In genomic region chrX:9538544-9539045, GRCh38 we compare ENCODE assay signal across 14 cellular contexts.
DNase-seq lines count a peak whose midpoint lies in the region; ATAC-seq and TF ChIP-seq lines count a peak whose summit lies in the region.
"Had no signal": no experiment of that assay in that cellular context is flagged by ENCODE, and none has a peak within 500 bp of the region (broad histone marks: within the 10 kb centered on the region; RNA-seq: fewer than 3 reads in every experiment).

No MANE protein-coding gene starts in this region.

- H3K9ac ChIP-seq in DND-41 (ENCODE audit: low read depth, low read length) (no peak overlapping the region), OCI-LY1 (ENCODE audit: low read length) (no peak overlapping the region; the same call in 1 of the 2 replicates)

- DNase-seq in DND-41 = peak; percentile 68
- DNase-seq in NCI-H1694 (lab: John Stamatoyannopoulos, UW) = peak; percentile 36
- peak; percentile 35 to 62 (median 49) for DNase-seq in mucosa of descending colon
- DNase-seq in HEK293T (ENCODE audit: extremely low spot score) = no peak
- DNase-seq in tibial artery = no peak
- no peak for DNase-seq in GM03348 (ENCODE audit: low spot score)
- DNase-seq: activated T-cell treated with anti-CD3 and anti-CD28 coated beads, Interleukin-2, amount 50 U/mL, for 1 hour; IMR-90; kidney; PC-3; stimulated activated CD4-positive, alpha-beta T cell treated with anti-CD3 and anti-CD28 coated beads, Interleukin-4, amount 100 ng/mL, for 1 hour had no signal

- H3K9me3 ChIP-seq in DND-41 (ENCODE audit: insufficient read depth, low read length, severe bottlenecking) (no peaks in the 10 kb centered on the region), OCI-LY1 (ENCODE audit: low read length) (no peaks in the 10 kb centered on the region), mucosa of descending colon (no peaks in the 10 kb centered on the region), tibial artery (no peaks in the 10 kb centered on the region)
- H3K9me3 ChIP-seq: breast epithelium had no signal

- no peaks in the 10 kb centered on the region for H4K20me1 ChIP-seq in DND-41 (ENCODE audit: insufficient read depth, low read length)
- H4K20me1 ChIP-seq in OCI-LY1 (ENCODE audit: insufficient read depth, low read length) = no peaks in the 10 kb centered on the region

- no peaks in the 10 kb centered on the region for H3K9me2 ChIP-seq in OCI-LY1 (ENCODE audit: low read depth, low read length)

- CTCF ChIA-PET in HEK293T (lab: Yijun Ruan, JAX) = no interaction called here

- H3K27ac ChIP-seq in DND-41 (ENCODE audit: low read length) (no peak overlapping the region), OCI-LY1 (ENCODE audit: low read depth, low read length, poor library complexity, severe bottlenecking) (peak overlapping the region; percentile 79), tibial artery (no peak overlapping the region)
- H3K27ac ChIP-seq: breast epithelium had no signal

- ATAC-seq in DND-41 (ENCODE audit: insufficient read depth, low read depth) = peak; percentile 83
- ATAC-seq in mucosa of descending colon = peak; percentile 78
- no peak for ATAC-seq in esophagus mucosa
- ATAC-seq: PC-3 had no signal

- TF ChIP-seq CTCF in DND-41 (IDR thresholded peaks at IDR 0.05; ENCODE audit: borderline replicate concordance, extremely low read depth, low read length, poor library complexity, severe bottlenecking) (no peak), OCI-LY1 (IDR thresholded peaks at IDR 0.05; ENCODE audit: low read length) (no peak), mucosa of descending colon (IDR thresholded peaks at IDR 0.05) (no peak), tibial artery (IDR thresholded peaks at IDR 0.05) (no peak)

- H3K36me3 ChIP-seq in DND-41 (ENCODE audit: insufficient read depth, low read length) (no peaks in the 10 kb centered on the region), OCI-LY1 (ENCODE audit: insufficient read depth, low read length) (peaks cover 13% of the 10 kb centered on the region), mucosa of descending colon (ENCODE audit: low read depth) (no peaks in the 10 kb centered on the region), tibial artery (no peaks in the 10 kb centered on the region)
- H3K36me3 ChIP-seq: breast epithelium had no signal

- no peaks in the 10 kb centered on the region for H3K79me2 ChIP-seq in DND-41 (ENCODE audit: insufficient read depth, low read length)
- H3K79me2 ChIP-seq in OCI-LY1 (ENCODE audit: insufficient read depth, low read length) = 0 out of 2 replicates have a peak, but pooled peaks cover 4% of the 10 kb centered on the region

- intact Hi-C loops in mucosa of descending colon (cut with DNase I, micrococcal nuclease) (no loop called here), tibial artery (cut with DNase I; ENCODE audit: low total_unique reads) (no loop called here)

- H3K4me1 ChIP-seq in DND-41 (ENCODE audit: insufficient read depth, low read length) = no peaks in the 10 kb centered on the region
- H3K4me1 ChIP-seq in OCI-LY1 (ENCODE audit: insufficient read depth, low read length, severe bottlenecking) = peaks cover 56% of the 10 kb centered on the region
- no peaks in the 10 kb centered on the region for H3K4me1 ChIP-seq in mucosa of descending colon (ENCODE audit: low read depth)
- H3K4me1 ChIP-seq in tibial artery = peaks cover 0 to 24% (median 8%) of the 10 kb centered on the region in 4 donors
- H3K4me1 ChIP-seq: breast epithelium had no signal

- POLR2A ChIA-PET in HEK293T (lab: Yijun Ruan, JAX) = no interaction called here

- H3K4me3 ChIP-seq in DND-41 (ENCODE audit: low read depth in 1 of 2, low read length in 2 of 2) (no peak overlapping the region), OCI-LY1 (ENCODE audit: low read depth, low read length, poor library complexity, severe bottlenecking) (peak overlapping the region; percentile 25), mucosa of descending colon (no peak overlapping the region), tibial artery (no peak overlapping the region)
- H3K4me3 ChIP-seq: breast epithelium had no signal

- H3K27me3 ChIP-seq in DND-41 (ENCODE audit: insufficient read depth, low read length, poor library complexity) = no peaks in the 10 kb centered on the region
- H3K27me3 ChIP-seq in OCI-LY1 (ENCODE audit: insufficient read depth, low read length) = no peaks in the 10 kb centered on the region
- no peaks in the 10 kb centered on the region for H3K27me3 ChIP-seq in tibial artery
- H3K27me3 ChIP-seq: breast epithelium had no signal

- H3F3A ChIP-seq in OCI-LY1 (ENCODE audit: insufficient read depth, low read length) = no peaks in the 10 kb centered on the region

- H3K4me2 ChIP-seq in DND-41 (ENCODE audit: insufficient read depth, low read length) (no peak overlapping the region), OCI-LY1 (ENCODE audit: low read length) (peak overlapping the region; percentile 48; the same call in 1 of the 2 replicates)

- H2AFZ ChIP-seq in DND-41 (ENCODE audit: low read depth, low read length) = no peak overlapping the region
- no peak overlapping the region for H2AFZ ChIP-seq in OCI-LY1 (ENCODE audit: low read length)

TF ChIP-seq in HEK293T, 16 proteins besides CTCF, POLR2A, EP300 and RAD21:
- TF ChIP-seq HDGF (IDR thresholded peaks at IDR 0.05; ENCODE audit: borderline replicate concordance) (no peak), ARNT (IDR thresholded peaks at IDR 0.05) (no peak), TARDBP (IDR thresholded peaks at IDR 0.05) (no peak), FOXK2 (IDR thresholded peaks at IDR 0.05) (no peak), PKNOX1 (IDR thresholded peaks at IDR 0.05) (no peak), SP1 (IDR thresholded peaks at IDR 0.05) (no peak), ZNF384 (IDR thresholded peaks at IDR 0.05) (no peak)

Comparison
In these comparisons a context has a peak if more than half of its experiments do, and no peak if none do; other contexts are left out.
1. DNase-seq: peak in DND-41 (single experiment), NCI-H1694 (single experiment) and mucosa of descending colon (3 of 3); none in HEK293T (single experiment), tibial artery (0 of 2) and GM03348 (single experiment).